1 cellular context compared by ENCODE assay signal in genomic region chr1:204858381-204858821, GRCh38.
TF ChIP-seq lines count a peak whose summit lies in the region.

No MANE protein-coding gene starts in this region.

TF ChIP-seq in GM23338, 12 proteins besides CTCF, POLR2A, EP300 and RAD21 (continued from another document):
- TF ChIP-seq ZNF462 (CRISPR knock-in tag; IDR thresholded peaks at IDR 0.05) (no peak), ETS1 (IDR thresholded peaks at IDR 0.05) (no peak), EZH2phosphoT487 (IDR thresholded peaks at IDR 0.05; ENCODE audit: unreplicated experiment) (no peak), REST (IDR thresholded peaks at IDR 0.05; ENCODE audit: unreplicated experiment) (no peak), STAT1 (IDR thresholded peaks at IDR 0.05; ENCODE audit: unreplicated experiment) (no peak), NANOG (IDR thresholded peaks at IDR 0.05; ENCODE audit: borderline replicate concordance) (no peak), JUNB (IDR thresholded peaks at IDR 0.05; ENCODE audit: unreplicated experiment) (no peak), EZH2 (IDR thresholded peaks at IDR 0.05; ENCODE audit: low read depth, unreplicated experiment) (no peak), CREB1 (CRISPR knock-in tag; IDR thresholded peaks at IDR 0.05; ENCODE audit: low read depth) (no peak)
